In the genomic region with DNA sequence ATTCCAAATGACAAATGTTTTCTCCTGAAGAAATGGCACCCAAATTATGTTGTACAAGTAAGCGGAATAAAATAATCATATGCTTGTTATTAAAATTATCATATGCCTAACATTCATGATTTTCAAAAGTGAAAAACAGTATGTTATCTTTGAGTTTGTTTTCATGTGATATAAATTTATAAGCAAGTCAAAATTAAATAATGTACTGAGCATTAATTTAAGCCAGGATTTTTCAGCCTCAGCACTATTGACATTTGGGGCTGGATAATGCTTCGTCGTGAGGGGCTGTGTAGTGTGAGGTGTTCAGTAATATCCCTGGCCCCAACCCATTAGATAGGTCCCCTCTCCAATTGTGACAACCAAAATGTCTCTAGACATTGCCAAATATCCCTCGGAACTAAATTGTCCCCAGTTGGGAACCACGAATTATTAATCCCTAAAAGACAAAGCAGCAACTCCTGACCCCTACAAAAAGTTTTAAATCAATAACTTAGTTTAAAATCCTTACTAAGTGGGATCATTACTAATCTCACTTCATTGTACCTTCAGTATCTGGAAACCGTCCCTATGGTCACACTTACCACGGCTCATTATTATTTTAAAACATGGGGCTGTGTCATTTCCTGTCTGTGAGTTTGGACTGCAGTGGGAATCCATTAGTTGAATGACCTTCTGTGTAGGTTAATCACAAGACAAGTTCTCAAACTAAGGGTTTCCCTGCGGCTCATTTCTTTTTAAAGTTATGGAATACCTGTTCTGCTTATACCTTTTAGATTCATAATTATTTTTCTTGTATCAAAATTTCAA, we compare ENCODE assay signal across 8 cellular contexts. TPM values are rescaled to one million over a fixed set of nuclear protein-coding genes. Genes with fewer than 3 reads are reported as not detected.
DNase-seq lines count a peak whose midpoint lies in the region; ATAC-seq and TF ChIP-seq lines count a peak whose summit lies in the region.

No MANE protein-coding gene starts in this region.

- peaks cover 14 to 56% (median 38%) of the 10 kb centered on the region in 4 donors for H3K4me1 Mint-ChIP-seq in CD4-positive, CD25-positive, alpha-beta regulatory T cell
- H3K4me1 Mint-ChIP-seq in T-helper 17 cell = peaks cover 38% of the 10 kb centered on the region

- peak overlapping the region; percentile 92 to 97 (median 93) for H3K4me3 Mint-ChIP-seq in CD4-positive, CD25-positive, alpha-beta regulatory T cell
- peak overlapping the region; percentile 99 for H3K4me3 Mint-ChIP-seq in T-helper 17 cell

- no peaks in the 10 kb centered on the region for H3K27me3 Mint-ChIP-seq in CD4-positive, CD25-positive, alpha-beta regulatory T cell
- no peaks in the 10 kb centered on the region for H3K27me3 Mint-ChIP-seq in T-helper 17 cell

- H3K27ac Mint-ChIP-seq in CD4-positive, CD25-positive, alpha-beta regulatory T cell = peak overlapping the region; percentile 52 to 98 (median 96)
- H3K27ac Mint-ChIP-seq in T-helper 17 cell = peak overlapping the region; percentile 98

- H3K4me1 ChIP-seq in CD4-positive, CD25-positive, alpha-beta regulatory T cell (ENCODE audit: control insufficient read depth, insufficient read depth, low read length, poor library complexity, severe bottlenecking) = peaks cover 37% of the 10 kb centered on the region

- H3K9me3 ChIP-seq in CD4-positive, CD25-positive, alpha-beta regulatory T cell (ENCODE audit: control insufficient read depth in 2 of 2, low read length in 2 of 2) = no peaks in the 10 kb centered on the region
- no peaks in the 10 kb centered on the region for H3K9me3 ChIP-seq in T-helper 17 cell (ENCODE audit: control insufficient read depth, low read length, poor library complexity, severe bottlenecking)

- H3K9me3 Mint-ChIP-seq in CD4-positive, CD25-positive, alpha-beta regulatory T cell = no peaks in the 10 kb centered on the region

- TF ChIP-seq CTCF in fibroblast of villous mesenchyme (IDR thresholded peaks at IDR 0.05; ENCODE audit: insufficient read depth, low read depth, low read length) = no peak

- peaks cover 8% of the 10 kb centered on the region for H3K36me3 Mint-ChIP-seq in CD4-positive, CD25-positive, alpha-beta regulatory T cell
- peaks cover 3% of the 10 kb centered on the region for H3K36me3 Mint-ChIP-seq in T-helper 17 cell (ENCODE audit: low read depth)

- peak overlapping the region; percentile 86 for H3K27ac ChIP-seq in CD4-positive, CD25-positive, alpha-beta regulatory T cell (ENCODE audit: insufficient read depth, low read length, poor library complexity, severe bottlenecking)

- ATAC-seq in CD4-positive, CD25-positive, alpha-beta regulatory T cell (ENCODE audit: low read depth in 2 of 2) = no peak
- ATAC-seq in GM19043 (IDR thresholded peaks at IDR 0.05; ENCODE audit: low read depth, unreplicated experiment) (peak; percentile 33), T-helper 17 cell (no peak), sciatic nerve (peak; percentile 35), HG02970 (IDR thresholded peaks at IDR 0.05; ENCODE audit: low FRiP score, unreplicated experiment) (no peak)

- intact Hi-C loops in sciatic nerve (cut with DNase I) = no loop called here

- DNase-seq in CD4-positive, CD25-positive, alpha-beta regulatory T cell = peak in 1 of 3 donors; percentile 33
- DNase-seq in HuH-7 (ENCODE audit: low spot score) (peak; percentile 51), T-helper 17 cell (no peak), fibroblast of villous mesenchyme (ENCODE audit: low read depth) (peak; percentile 64), sciatic nerve (ENCODE audit: low spot score) (no peak)
- no peak for DNase-seq in stimulated activated CD4-positive, alpha-beta T cell treated with anti-CD3 and anti-CD28 coated beads, Interleukin-1b, Interleukin-23, amount 100 ng/mL, for 48 hours

- H3K36me3 ChIP-seq in CD4-positive, CD25-positive, alpha-beta regulatory T cell (ENCODE audit: control insufficient read depth, insufficient read depth, low read length) = peaks cover 4% of the 10 kb centered on the region

- peak overlapping the region; percentile 93 for H3K4me3 ChIP-seq in CD4-positive, CD25-positive, alpha-beta regulatory T cell (ENCODE audit: low read depth, low read length)
- peak overlapping the region; percentile 81 for H3K4me3 ChIP-seq in fibroblast of villous mesenchyme (ENCODE audit: low read depth, low read length)

- no peaks in the 10 kb centered on the region for H3K27me3 ChIP-seq in CD4-positive, CD25-positive, alpha-beta regulatory T cell (ENCODE audit: control insufficient read depth, insufficient read depth, low read length)

RNA-seq across cellular contexts. Expression of gene NNT, which starts 1.3 kb away (rescaled TPM):
- total RNA-seq in CD4-positive, CD25-positive, alpha-beta regulatory T cell = 55.3 TPM
- 10 to 100 TPM; 46.2 to 64.1 (median 48.4) TPM for polyA plus RNA-seq in CD4-positive, CD25-positive, alpha-beta regulatory T cell
- total RNA-seq in T-helper 17 cell = 10 to 100 TPM; 42.6 to 49.5 TPM
- total RNA-seq in fibroblast of villous mesenchyme = 58.6 and 80.3 TPM in 2 replicates
- total RNA-seq in sciatic nerve = 38.1 TPM

RNA-seq across cellular contexts. Expression of gene PAIP1, which starts 44.8 kb away (rescaled TPM):
- total RNA-seq in CD4-positive, CD25-positive, alpha-beta regulatory T cell = 31.2 TPM
- polyA plus RNA-seq in CD4-positive, CD25-positive, alpha-beta regulatory T cell = 10 to 100 TPM; 42.8 to 49.6 (median 44.8) TPM
- total RNA-seq in T-helper 17 cell (10 to 100 TPM; 23.7 to 29.4 TPM), fibroblast of villous mesenchyme (91.2 and 123 TPM in 2 replicates), sciatic nerve (64.1 TPM)

Comparison
In these comparisons a context has a peak if more than half of its experiments do, and no peak if none do; other contexts are left out.
1. ATAC-seq: peak in GM19043 (single experiment) and sciatic nerve (single experiment); none in CD4-positive, CD25-positive, alpha-beta regulatory T cell (0 of 2), T-helper 17 cell (single experiment) and HG02970 (single experiment).
2. DNase-seq: peak in HuH-7 (single experiment) and fibroblast of villous mesenchyme (single experiment); none in T-helper 17 cell (0 of 3), sciatic nerve (single experiment) and stimulated activated CD4-positive, alpha-beta T cell treated with anti-CD3 and anti-CD28 coated beads, Interleukin-1b, Interleukin-23, amount 100 ng/mL, for 48 hours (single experiment).